9 cellular contexts compared by ENCODE assay signal in genomic region chr9:28671000-28671399, GRCh38.
"Had no signal": no experiment of that assay in that cellular context is flagged by ENCODE, and none has a peak within 500 bp of the region (broad histone marks: within the 10 kb centered on the region; RNA-seq: fewer than 3 reads in every experiment).

No MANE protein-coding gene starts in this region.

- FAIRE-seq: HepG2, K562 had no signal

- DNase-seq: H7, HFFc6, KG1 had no signal

- H3K4me3 Mint-ChIP-seq: HFFc6, IgD-negative memory B cell had no signal

- H3K4me1 Mint-ChIP-seq: IgD-negative memory B cell had no signal

- H3K36me3 ChIP-seq: HAP-1 had no signal

- H3K27me3 Mint-ChIP-seq: IgD-negative memory B cell had no signal

- H3K4me3 ChIP-seq: HAP-1, K562 had no signal

- H3K27ac ChIP-seq: HL-60 had no signal

- H3K4me1 ChIP-seq: HAP-1 had no signal

- H3K9me3 ChIP-seq: HAP-1 had no signal

- H3K36me3 Mint-ChIP-seq: IgD-negative memory B cell had no signal

- H3K27ac Mint-ChIP-seq: HFFc6, IgD-negative memory B cell had no signal

- ATAC-seq: HCT116, HepG2, K562 had no signal
